32 cellular contexts compared by ENCODE assay signal in the genomic region with DNA sequence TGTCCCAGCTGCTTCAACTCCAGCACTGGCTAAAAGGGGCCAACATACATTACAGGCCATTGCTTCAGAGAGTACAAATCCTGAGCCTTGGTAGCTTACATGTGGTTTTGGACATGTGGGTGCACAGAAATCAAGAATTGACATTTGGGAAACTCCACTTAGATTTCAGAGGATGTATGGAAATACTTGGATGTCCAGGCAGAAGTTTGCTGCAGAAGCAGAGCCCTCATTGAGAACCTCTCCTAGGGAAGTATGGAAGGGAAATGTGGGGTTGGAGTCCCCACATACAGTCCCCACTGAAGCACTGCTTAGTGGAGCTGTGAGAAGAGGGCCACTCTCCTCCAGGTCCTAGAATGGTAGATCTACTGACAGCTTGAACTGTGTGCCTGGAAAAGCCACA.
"Had no signal": no experiment of that assay in that cellular context is flagged by ENCODE, and none has a peak within 500 bp of the region (broad histone marks: within the 10 kb centered on the region; RNA-seq: fewer than 3 reads in every experiment).

No MANE protein-coding gene starts in this region.

- H3K9me3 Mint-ChIP-seq: activated CD8-positive, alpha-beta T cell treated with anti-CD3 and anti-CD28 coated beads for 36 hours; activated naive CD4-positive, alpha-beta T cell treated with anti-CD3 and anti-CD28 coated beads, Interleukin-2, amount 50 U/mL, for 72 hours; activated naive CD8-positive, alpha-beta T cell treated with anti-CD3 and anti-CD28 coated beads for 36 hours; activated T-helper 17 cell treated with anti-CD3 and anti-CD28 coated beads, Interleukin-2, amount 50 U/mL, for 72 hours had no signal

- H3K36me3 Mint-ChIP-seq: activated CD4-positive, alpha-beta memory T cell treated with anti-CD3 and anti-CD28 coated beads for 36 hours; activated naive CD4-positive, alpha-beta T cell treated with anti-CD3 and anti-CD28 coated beads, Interleukin-2, amount 50 U/mL, for 72 hours; activated naive CD8-positive, alpha-beta T cell treated with anti-CD3 and anti-CD28 coated beads for 36 hours; brain had no signal

- H3K27ac ChIP-seq: ascending aorta, cardiac muscle cell, VCaP had no signal

- H3K36me3 ChIP-seq: ascending aorta, cardiac muscle cell had no signal

- H3K27ac Mint-ChIP-seq: activated B cell treated with CpG ODN at 0.5 μM for 24 hours; activated CD4-positive, alpha-beta memory T cell treated with anti-CD3 and anti-CD28 coated beads for 36 hours; activated CD4-positive, alpha-beta T cell treated with anti-CD3 and anti-CD28 coated beads, Interleukin-2, amount 10 ng/mL, durations not matched to agents 24 days and 14 days; activated CD8-positive, alpha-beta T cell treated with anti-CD3 and anti-CD28 coated beads for 36 hours; activated naive CD4-positive, alpha-beta T cell treated with anti-CD3 and anti-CD28 coated beads for 36 hours; activated naive CD4-positive, alpha-beta T cell treated with anti-CD3 and anti-CD28 coated beads, Interleukin-2, amount 50 U/mL, for 72 hours; activated naive CD8-positive, alpha-beta T cell treated with anti-CD3 and anti-CD28 coated beads for 36 hours; activated T-cell treated with anti-CD3 and anti-CD28 coated beads, Interleukin-2, amount 50 U/mL, for 72 hours; activated T-helper 1 cell treated with anti-CD3 and anti-CD28 coated beads, Interleukin-12 subunit alpha, Interleukin-12 subunit beta, Interleukin-2, Interleukin-4 antibody, amounts not matched to agents 30 ng/mL and 10 ng/mL and 1 ng/mL, durations not matched to agents 14 hours and 24 hours and 36 hours; activated T-helper 17 cell treated with anti-CD3 and anti-CD28 coated beads, Interleukin-2, amount 50 U/mL, for 72 hours; brain; T-helper 17 cell had no signal

- DNase-seq: activated B cell treated with CpG ODN at 0.5 μM for 24 hours; activated CD4-positive, alpha-beta memory T cell treated with anti-CD3 and anti-CD28 coated beads for 36 hours; activated CD4-positive, alpha-beta T cell treated with anti-CD3 and anti-CD28 coated beads for 4 hours; activated CD4-positive, alpha-beta T cell treated with anti-CD3 and anti-CD28 coated beads, Interleukin-2, amount 10 ng/mL, durations not matched to agents 24 days and 14 days; activated CD4-positive, alpha-beta T cell treated with anti-CD3 and anti-CD28 coated beads, Interleukin-2, amount 50 U/mL, for 1 hour; activated CD4-positive, alpha-beta T cell treated with anti-CD3 and anti-CD28 coated beads, Interleukin-2, amount 50 U/mL, for 4 hours; activated CD4-positive, CD25-positive, alpha-beta regulatory T cell treated with anti-CD3 and anti-CD28 coated beads, Interleukin-2, amount 50 U/mL, for 72 hours; activated CD8-positive, alpha-beta memory T cell treated with anti-CD3 and anti-CD28 coated beads, Interleukin-2, amount 50 U/mL, for 4 hours; activated CD8-positive, alpha-beta T cell treated with anti-CD3 and anti-CD28 coated beads for 36 hours; activated effector memory CD4-positive, alpha-beta T cell treated with anti-CD3 and anti-CD28 coated beads, Interleukin-2, amount 50 U/mL, for 16 hours; activated gamma-delta T cell treated with Interleukin-2 at 50 U/mL for 16 hours; activated naive CD4-positive, alpha-beta T cell; activated naive CD4-positive, alpha-beta T cell treated with anti-CD3 and anti-CD28 coated beads for 36 hours; activated naive CD4-positive, alpha-beta T cell treated with anti-CD3 and anti-CD28 coated beads, Interleukin-2, amount 50 U/mL, for 16 hours; activated naive CD8-positive, alpha-beta T cell treated with anti-CD3 and anti-CD28 coated beads for 36 hours; activated T-cell treated with anti-CD3 and anti-CD28 coated beads for 4 hours; activated T-cell treated with anti-CD3 and anti-CD28 coated beads, Interleukin-2, amount 50 U/mL, for 1 hour; activated T-cell treated with anti-CD3 and anti-CD28 coated beads, Interleukin-2, amount 50 U/mL, for 4 hours; activated T-cell treated with anti-CD3 and anti-CD28 coated beads, Interleukin-2, amount 50 U/mL, for 72 hours; amygdala; anterior cingulate cortex; caudate nucleus; cerebellar nuclear complex; T-helper 17 cell had no signal

- H3K27me3 Mint-ChIP-seq: activated CD4-positive, alpha-beta memory T cell treated with anti-CD3 and anti-CD28 coated beads for 36 hours; activated CD4-positive, alpha-beta T cell treated with anti-CD3 and anti-CD28 coated beads, Interleukin-2, amount 10 ng/mL, durations not matched to agents 24 days and 14 days had no signal

- H3K4me3 Mint-ChIP-seq: activated B cell treated with CpG ODN at 0.5 μM for 24 hours; activated CD4-positive, alpha-beta memory T cell treated with anti-CD3 and anti-CD28 coated beads for 36 hours; activated CD4-positive, alpha-beta T cell treated with anti-CD3 and anti-CD28 coated beads, Interleukin-2, amount 10 ng/mL, durations not matched to agents 24 days and 14 days; activated CD8-positive, alpha-beta T cell treated with anti-CD3 and anti-CD28 coated beads for 36 hours; activated naive CD4-positive, alpha-beta T cell treated with anti-CD3 and anti-CD28 coated beads for 36 hours; activated naive CD8-positive, alpha-beta T cell treated with anti-CD3 and anti-CD28 coated beads for 36 hours; activated T-cell treated with anti-CD3 and anti-CD28 coated beads, Interleukin-2, amount 50 U/mL, for 4 hours; activated T-cell treated with anti-CD3 and anti-CD28 coated beads, Interleukin-2, amount 50 U/mL, for 72 hours; activated T-helper 1 cell treated with anti-CD3 and anti-CD28 coated beads, Interleukin-12 subunit alpha, Interleukin-12 subunit beta, Interleukin-2, Interleukin-4 antibody, amounts not matched to agents 30 ng/mL and 10 ng/mL and 1 ng/mL, durations not matched to agents 14 hours and 24 hours and 36 hours; activated T-helper 17 cell treated with anti-CD3 and anti-CD28 coated beads, Interleukin-2, amount 50 U/mL, for 72 hours; brain; central memory CD8-positive, alpha-beta T cell; T-helper 17 cell had no signal

- H3K4me1 ChIP-seq: ascending aorta had no signal

- H3K4me3 ChIP-seq: ascending aorta, cardiac muscle cell had no signal

- H3K4me1 Mint-ChIP-seq: activated B cell treated with CpG ODN at 0.5 μM for 24 hours; activated CD4-positive, alpha-beta T cell treated with anti-CD3 and anti-CD28 coated beads, Interleukin-2, amount 10 ng/mL, durations not matched to agents 24 days and 14 days; activated naive CD8-positive, alpha-beta T cell treated with anti-CD3 and anti-CD28 coated beads for 36 hours; activated T-helper 17 cell treated with anti-CD3 and anti-CD28 coated beads, Interleukin-2, amount 50 U/mL, for 72 hours; brain; central memory CD8-positive, alpha-beta T cell; T-helper 17 cell had no signal

- H3K27me3 ChIP-seq: ascending aorta, cardiac muscle cell had no signal

- H3K9me3 ChIP-seq: ascending aorta had no signal
